In genomic region chr3:53544357-53544756, GRCh38 we compare ENCODE assay signal across 17 cellular contexts. TPM values are rescaled to one million over a fixed set of nuclear protein-coding genes. Genes with fewer than 3 reads are reported as not detected.
DNase-seq lines count a peak whose midpoint lies in the region; ATAC-seq, FAIRE-seq and TF ChIP-seq lines count a peak whose summit lies in the region.
"Had no signal": no experiment of that assay in that cellular context is flagged by ENCODE, and none has a peak within 500 bp of the region (broad histone marks: within the 10 kb centered on the region; RNA-seq: fewer than 3 reads in every experiment).

No MANE protein-coding gene starts in this region.

- no peak overlapping the region for H3K27ac Mint-ChIP-seq in activated naive CD8-positive, alpha-beta T cell treated with anti-CD3 and anti-CD28 coated beads, Interleukin-2, amount 50 U/mL, for 24 hours
- H3K27ac Mint-ChIP-seq in stimulated activated effector memory CD8-positive, alpha-beta T cell treated with anti-CD3 and anti-CD28 coated beads, Interleukin-12 subunit alpha, Interleukin-12 subunit beta, amount 100 ng/mL, for 72 hours, result no peak overlapping the region
- H3K27ac Mint-ChIP-seq: B cell; CD4-positive, alpha-beta T cell had no signal

- no peaks in the 10 kb centered on the region for H3K36me3 Mint-ChIP-seq in activated naive CD8-positive, alpha-beta T cell treated with anti-CD3 and anti-CD28 coated beads, Interleukin-2, amount 50 U/mL, for 24 hours (ENCODE audit: low read depth)
- no peaks in the 10 kb centered on the region for H3K36me3 Mint-ChIP-seq in stimulated activated effector memory CD8-positive, alpha-beta T cell treated with anti-CD3 and anti-CD28 coated beads, Interleukin-12 subunit alpha, Interleukin-12 subunit beta, amount 100 ng/mL, for 72 hours

- peaks cover 6% of the 10 kb centered on the region for H3K4me1 Mint-ChIP-seq in activated naive CD8-positive, alpha-beta T cell treated with anti-CD3 and anti-CD28 coated beads, Interleukin-2, amount 50 U/mL, for 24 hours
- H3K4me1 Mint-ChIP-seq in stimulated activated effector memory CD8-positive, alpha-beta T cell treated with anti-CD3 and anti-CD28 coated beads, Interleukin-12 subunit alpha, Interleukin-12 subunit beta, amount 100 ng/mL, for 72 hours, result no peaks in the 10 kb centered on the region
- H3K4me1 Mint-ChIP-seq: B cell had no signal

- H3K9me3 Mint-ChIP-seq in activated naive CD8-positive, alpha-beta T cell treated with anti-CD3 and anti-CD28 coated beads, Interleukin-2, amount 50 U/mL, for 24 hours, result no peaks in the 10 kb centered on the region
- no peaks in the 10 kb centered on the region for H3K9me3 Mint-ChIP-seq in stimulated activated effector memory CD8-positive, alpha-beta T cell treated with anti-CD3 and anti-CD28 coated beads, Interleukin-12 subunit alpha, Interleukin-12 subunit beta, amount 100 ng/mL, for 72 hours
- H3K9me3 Mint-ChIP-seq: CD4-positive, alpha-beta T cell had no signal

- H3K4me3 Mint-ChIP-seq in activated naive CD8-positive, alpha-beta T cell treated with anti-CD3 and anti-CD28 coated beads, Interleukin-2, amount 50 U/mL, for 24 hours, result no peak overlapping the region
- no peak overlapping the region for H3K4me3 Mint-ChIP-seq in stimulated activated effector memory CD8-positive, alpha-beta T cell treated with anti-CD3 and anti-CD28 coated beads, Interleukin-12 subunit alpha, Interleukin-12 subunit beta, amount 100 ng/mL, for 72 hours
- H3K4me3 Mint-ChIP-seq: B cell; CD4-positive, alpha-beta T cell had no signal

- peak; percentile 2 for DNase-seq in A172 (ENCODE audit: low spot score)
- DNase-seq in Daoy (ENCODE audit: low read depth), result peak; percentile 45
- DNase-seq in activated naive CD8-positive, alpha-beta T cell treated with anti-CD3 and anti-CD28 coated beads, Interleukin-2, amount 50 U/mL, for 24 hours, result no peak
- DNase-seq in fibroblast of mammary gland (ENCODE audit: low read depth), result peak; percentile 8
- no peak for DNase-seq in stimulated activated effector memory CD8-positive, alpha-beta T cell treated with anti-CD3 and anti-CD28 coated beads, Interleukin-12 subunit alpha, Interleukin-12 subunit beta, amount 100 ng/mL, for 72 hours (ENCODE audit: low spot score in 2 of 2)
- DNase-seq in stimulated activated naive CD4-positive, alpha-beta T cell (lab: John Stamatoyannopoulos, UW), result no peak
- DNase-seq in D721Med (ENCODE audit: insufficient read length, low spot score), result no peak
- DNase-seq: CD4-positive, alpha-beta T cell; EL; NCI-H1930; NCI-H2171 treated with DMSO at 0.1 percent for 48 hours; NCI-H82 had no signal

- no peak for TF ChIP-seq CTCF in fibroblast of mammary gland (conservative IDR thresholded peaks at IDR 0.05; ENCODE audit: control insufficient read depth, insufficient read depth, low read depth, low read length)
- no peak for TF ChIP-seq CTCF in D721Med (IDR thresholded peaks at IDR 0.05; ENCODE audit: insufficient read depth, missing control alignments)

- FAIRE-seq in D721Med (lab: Jason Lieb, UNC), result no peak
- FAIRE-seq: H54 had no signal

- no peak overlapping the region for H3K4me3 ChIP-seq in fibroblast of mammary gland (ENCODE audit: control insufficient read depth, low read depth, low read length)

- ATAC-seq in activated naive CD8-positive, alpha-beta T cell treated with anti-CD3 and anti-CD28 coated beads, Interleukin-2, amount 50 U/mL, for 24 hours, result peak; percentile 80
- ATAC-seq in stimulated activated effector memory CD8-positive, alpha-beta T cell treated with anti-CD3 and anti-CD28 coated beads, Interleukin-12 subunit alpha, Interleukin-12 subunit beta, amount 100 ng/mL, for 72 hours, result no peak
- ATAC-seq in HG03521 (IDR thresholded peaks at IDR 0.05; ENCODE audit: unreplicated experiment), result no peak
- ATAC-seq: Right ventricle myocardium inferior had no signal

- peaks cover 15% of the 10 kb centered on the region for H3K27me3 Mint-ChIP-seq in activated naive CD8-positive, alpha-beta T cell treated with anti-CD3 and anti-CD28 coated beads, Interleukin-2, amount 50 U/mL, for 24 hours

RNA-seq across cellular contexts. Expression of gene CACNA1D, which starts 49.9 kb away (rescaled TPM):
- total RNA-seq in A172 (2014; rRNA removed; shearing (Covaris generic)), result 0.05 TPM in 1 of 2 replicates, not detected in the other
- 0.86 and 1.4 TPM in 2 replicates for total RNA-seq in Daoy (2014; rRNA removed; shearing (Covaris generic))
- total RNA-seq: CD4-positive, alpha-beta T cell; NCI-H460 had no signal

Comparison
In these comparisons a context has a peak if more than half of its experiments do, and no peak if none do; other contexts are left out.
1. DNase-seq: peak in A172 (single experiment), Daoy (single experiment) and fibroblast of mammary gland (single experiment); none in activated naive CD8-positive, alpha-beta T cell treated with anti-CD3 and anti-CD28 coated beads, Interleukin-2, amount 50 U/mL, for 24 hours (single experiment), stimulated activated effector memory CD8-positive, alpha-beta T cell treated with anti-CD3 and anti-CD28 coated beads, Interleukin-12 subunit alpha, Interleukin-12 subunit beta, amount 100 ng/mL, for 72 hours (0 of 2), stimulated activated naive CD4-positive, alpha-beta T cell (0 of 6) and D721Med (single experiment).